ENCODE assay signal across 9 cellular contexts in the genomic region with DNA sequence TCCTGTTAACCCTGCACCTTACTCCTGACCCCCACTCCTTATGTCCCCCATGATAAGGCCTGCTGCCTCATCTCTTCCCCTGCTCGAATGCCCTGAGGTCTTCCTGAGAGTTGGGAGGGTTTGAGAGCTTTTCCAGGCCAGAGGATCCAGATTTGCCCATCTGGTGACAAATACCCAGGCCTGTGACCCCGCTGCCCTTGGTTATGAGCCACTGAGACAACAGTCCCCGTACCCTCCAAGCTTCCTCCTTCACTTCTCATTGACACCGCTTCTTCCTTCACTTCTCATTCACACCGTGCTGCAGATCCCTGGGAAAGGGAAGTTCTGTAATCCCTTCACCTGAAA. TPM values are rescaled to one million over a fixed set of nuclear protein-coding genes. Genes with fewer than 3 reads are reported as not detected.
DNase-seq lines count a peak whose midpoint lies in the region; ATAC-seq, FAIRE-seq and TF ChIP-seq lines count a peak whose summit lies in the region.
"Had no signal": no experiment of that assay in that cellular context is flagged by ENCODE, and none has a peak within 500 bp of the region (broad histone marks: within the 10 kb centered on the region; RNA-seq: fewer than 3 reads in every experiment).

No MANE protein-coding gene starts in this region.

- H3K4me3 ChIP-seq in RWPE2 (ENCODE audit: severe bottlenecking) (peak overlapping the region; percentile 64), fibroblast of mammary gland (ENCODE audit: control insufficient read depth, low read depth, low read length) (peak overlapping the region; percentile 88)

- H3K36me3 ChIP-seq in ES-I3 (ENCODE audit: insufficient read depth, low read length) (no peaks in the 10 kb centered on the region), RWPE2 (ENCODE audit: low read depth) (no peaks in the 10 kb centered on the region; the same call in 1 of the 2 replicates)

- no peak for TF ChIP-seq CTCF in RWPE2 (IDR thresholded peaks at IDR 0.05; ENCODE audit: poor library complexity, severe bottlenecking)
- no peak for TF ChIP-seq CTCF in fibroblast of mammary gland (conservative IDR thresholded peaks at IDR 0.05; ENCODE audit: control insufficient read depth, insufficient read depth, low read depth, low read length)

- DNase-seq in RWPE2 (ENCODE audit: low spot score) (no peak), fibroblast of mammary gland (ENCODE audit: low read depth) (no peak), pons (ENCODE audit: low spot score) (peak; percentile 28), GM12891 (ENCODE audit: insufficient read length, low spot score) (no peak)

- H3K4me1 ChIP-seq in ES-I3 (ENCODE audit: insufficient read depth, low read length) (peaks cover 28% of the 10 kb centered on the region), RWPE2 (ENCODE audit: insufficient read depth, poor library complexity, severe bottlenecking) (peaks cover 32% of the 10 kb centered on the region)

- H3K9ac ChIP-seq in ES-I3 (ENCODE audit: low read depth, low read length) = peak overlapping the region; percentile 80

- H3K9me3 ChIP-seq in ES-I3 (ENCODE audit: control insufficient read depth, insufficient read depth, low read length) = no peaks in the 10 kb centered on the region
- no peaks in the 10 kb centered on the region for H3K9me3 ChIP-seq in RWPE2 (ENCODE audit: severe bottlenecking)

- peak overlapping the region; percentile 95 for H3K27ac ChIP-seq in RWPE2 (ENCODE audit: poor library complexity, severe bottlenecking)

- ATAC-seq in RWPE2 (ENCODE audit: low read depth) (no peak), GM21786 (IDR thresholded peaks at IDR 0.05; ENCODE audit: unreplicated experiment) (no peak), GM19395 (IDR thresholded peaks at IDR 0.05; ENCODE audit: unreplicated experiment) (no peak), GM19467 (IDR thresholded peaks at IDR 0.05; ENCODE audit: unreplicated experiment) (no peak)

- no peak for TF ChIP-seq POLR2A in GM12891 (IDR thresholded peaks at IDR 0.05; ENCODE audit: low read depth, low read length)

- H3K27me3 ChIP-seq in RWPE2 (ENCODE audit: insufficient read depth, poor library complexity, severe bottlenecking) = no peaks in the 10 kb centered on the region

- FAIRE-seq in GM12891 (lab: Jason Lieb, UNC) = no peak
- FAIRE-seq: colon had no signal

TF ChIP-seq in GM12891, 5 proteins besides CTCF, POLR2A, EP300 and RAD21:
- no peak for TF ChIP-seq POLR2AphosphoS5 (IDR thresholded peaks at IDR 0.05; ENCODE audit: low read depth, low read length)
- TF ChIP-seq PAX5 (IDR thresholded peaks at IDR 0.05; ENCODE audit: insufficient read depth, low read length, severe bottlenecking) = no peak
- no peak for TF ChIP-seq POU2F2 (IDR thresholded peaks at IDR 0.05; ENCODE audit: low read depth, low read length)
- no peak for TF ChIP-seq TAF1 (IDR thresholded peaks at IDR 0.05; ENCODE audit: low read depth, low read length)
- TF ChIP-seq SPI1 (IDR thresholded peaks at IDR 0.05; ENCODE audit: low read depth, low read length) = no peak

RNA-seq across cellular contexts. Expression of a gene that starts 0.6 kb away (rescaled TPM):
- polyA plus RNA-seq in GM12891 (2012; ENCODE audit: low read depth, missing spikeins) = 67.3 TPM

RNA-seq across cellular contexts. Expression of a gene that starts 29.7 kb away (rescaled TPM):
- polyA plus RNA-seq in GM12891 (2012; ENCODE audit: low read depth, missing spikeins) = 37.1 TPM

RNA-seq across cellular contexts. Expression of a gene that starts 50.0 kb away (rescaled TPM):
- polyA plus RNA-seq in GM12891 (2012; ENCODE audit: low read depth, missing spikeins) = not detected
